ENCODE assay signal across 24 cellular contexts in genomic region chr6:168413856-168414255, GRCh38. TPM values are rescaled to one million over a fixed set of nuclear protein-coding genes. Genes with fewer than 3 reads are reported as not detected.
"Had no signal": no experiment of that assay in that cellular context is flagged by ENCODE, and none has a peak within 500 bp of the region (broad histone marks: within the 10 kb centered on the region; RNA-seq: fewer than 3 reads in every experiment).

No MANE protein-coding gene starts in this region.

- H3K9me3 Mint-ChIP-seq: immature natural killer cell had no signal

- H3K27ac ChIP-seq: colonic mucosa, dorsolateral prefrontal cortex, epithelial cell of prostate, esophagus muscularis mucosa, neutrophil, upper lobe of left lung, vagina had no signal

- H3K27me3 ChIP-seq: colonic mucosa, esophagus muscularis mucosa, gastrocnemius medialis, neutrophil, stomach, upper lobe of left lung, vagina had no signal

- H3K9me3 ChIP-seq: colonic mucosa, esophagus muscularis mucosa, gastrocnemius medialis, neutrophil, stomach, upper lobe of left lung, vagina had no signal

- H3K4me1 Mint-ChIP-seq: immature natural killer cell; naive thymus-derived CD4-positive, alpha-beta T cell had no signal

- ATAC-seq: gastrocnemius medialis; left colon; naive thymus-derived CD4-positive, alpha-beta T cell; sciatic nerve had no signal

- H3K4me1 ChIP-seq: colonic mucosa, gastrocnemius medialis had no signal

- H3K4me3 ChIP-seq: colonic mucosa, dorsolateral prefrontal cortex, esophagus muscularis mucosa, stomach, upper lobe of left lung, vagina had no signal

- H3K4me3 Mint-ChIP-seq: immature natural killer cell; naive thymus-derived CD4-positive, alpha-beta T cell had no signal

- H3K27ac Mint-ChIP-seq: immature natural killer cell; naive thymus-derived CD4-positive, alpha-beta T cell had no signal

- H3K36me3 Mint-ChIP-seq: immature natural killer cell; naive thymus-derived CD4-positive, alpha-beta T cell had no signal

- H3K36me3 ChIP-seq: colonic mucosa, esophagus muscularis mucosa, gastrocnemius medialis, neutrophil, stomach, upper lobe of left lung, vagina had no signal

- DNase-seq: cerebellar nuclear complex; colonic mucosa; dorsolateral prefrontal cortex; effector memory CD4-positive, alpha-beta T cell; gastrocnemius medialis; immature natural killer cell; left colon; mammary epithelial cell; naive thymus-derived CD4-positive, alpha-beta T cell; stimulated activated CD4-positive, alpha-beta T cell treated with anti-CD3 and anti-CD28 coated beads, Interleukin-2, amount 100 ng/mL, for 24 hours; stimulated activated CD4-positive, alpha-beta T cell treated with anti-CD3 and anti-CD28 coated beads, Interleukin-4, amount 100 ng/mL, for 4 hours; stimulated activated naive CD4-positive, alpha-beta T cell; stomach; substantia nigra had no signal

RNA-seq across cellular contexts. Expression of gene SMOC2, which starts 27.1 kb away (rescaled TPM):
- total RNA-seq: fibroblast of villous mesenchyme; kidney epithelial cell; mammary epithelial cell; mononuclear cell; naive thymus-derived CD4-positive, alpha-beta T cell; pulmonary artery endothelial cell had no signal
- polyA plus RNA-seq: immature natural killer cell; mammary epithelial cell; naive thymus-derived CD4-positive, alpha-beta T cell had no signal
